10 cellular contexts compared by ENCODE assay signal in genomic region chr22:41840216-41840615, GRCh38. TPM values are rescaled to one million over a fixed set of nuclear protein-coding genes. Genes with fewer than 3 reads are reported as not detected.
DNase-seq lines count a peak whose midpoint lies in the region; ATAC-seq and TF ChIP-seq lines count a peak whose summit lies in the region.
"Had no signal": no experiment of that assay in that cellular context is flagged by ENCODE, and none has a peak within 500 bp of the region (broad histone marks: within the 10 kb centered on the region; RNA-seq: fewer than 3 reads in every experiment).

No MANE protein-coding gene starts in this region.

- intact Hi-C loops in naive thymus-derived CD4-positive, alpha-beta T cell (cut with micrococcal nuclease): no loop called here
- intact Hi-C loops in sciatic nerve (cut with DNase I): no loop called here

- POLR2A ChIA-PET in naive thymus-derived CD4-positive, alpha-beta T cell (lab: Charles Lee): interaction anchor here (1.4 kb wide), 1 partner anchor 40 kb away, joined by 6 read pairs; the partner anchor contains the start of gene CCDC134

- no peaks in the 10 kb centered on the region for H3K27me3 Mint-ChIP-seq in activated naive CD8-positive, alpha-beta T cell
- no peaks in the 10 kb centered on the region for H3K27me3 Mint-ChIP-seq in activated naive CD8-positive, alpha-beta T cell treated with anti-CD3 and anti-CD28 coated beads for 36 hours
- H3K27me3 Mint-ChIP-seq in activated T-helper 17 cell treated with anti-CD3 and anti-CD28 coated beads, Interleukin-2, amount 50 U/mL, for 72 hours: no peaks in the 10 kb centered on the region
- no peaks in the 10 kb centered on the region for H3K27me3 Mint-ChIP-seq in naive thymus-derived CD4-positive, alpha-beta T cell
- no peaks in the 10 kb centered on the region for H3K27me3 Mint-ChIP-seq in type B pancreatic cell

- peaks cover 0 to 12% of the 10 kb centered on the region in 2 donors for H3K4me1 ChIP-seq in naive thymus-derived CD4-positive, alpha-beta T cell (ENCODE audit: control insufficient read depth in 2 of 2, insufficient read depth in 2 of 2, low read length in 2 of 2)

- H3K27ac ChIP-seq in naive thymus-derived CD4-positive, alpha-beta T cell (ENCODE audit: low read depth, low read length): no peak overlapping the region

- no peaks in the 10 kb centered on the region for H3K9me3 Mint-ChIP-seq in activated naive CD8-positive, alpha-beta T cell (ENCODE audit: low read depth)
- no peaks in the 10 kb centered on the region for H3K9me3 Mint-ChIP-seq in activated naive CD8-positive, alpha-beta T cell treated with anti-CD3 and anti-CD28 coated beads for 36 hours
- no peaks in the 10 kb centered on the region for H3K9me3 Mint-ChIP-seq in activated T-helper 17 cell treated with anti-CD3 and anti-CD28 coated beads, Interleukin-2, amount 50 U/mL, for 72 hours
- no peaks in the 10 kb centered on the region for H3K9me3 Mint-ChIP-seq in naive thymus-derived CD4-positive, alpha-beta T cell
- no peaks in the 10 kb centered on the region for H3K9me3 Mint-ChIP-seq in type B pancreatic cell

- ATAC-seq in activated T-helper 17 cell treated with anti-CD3 and anti-CD28 coated beads, Interleukin-2, amount 50 U/mL, for 72 hours (replicated peaks): no peak
- no peak for ATAC-seq in naive thymus-derived CD4-positive, alpha-beta T cell
- ATAC-seq in sciatic nerve (no peak), GM19467 (IDR thresholded peaks at IDR 0.05; ENCODE audit: unreplicated experiment) (no peak)

- H3K4me3 Mint-ChIP-seq in activated naive CD8-positive, alpha-beta T cell: no peak overlapping the region
- H3K4me3 Mint-ChIP-seq in activated naive CD8-positive, alpha-beta T cell treated with anti-CD3 and anti-CD28 coated beads for 36 hours: no peak overlapping the region
- H3K4me3 Mint-ChIP-seq in activated T-helper 17 cell treated with anti-CD3 and anti-CD28 coated beads, Interleukin-2, amount 50 U/mL, for 72 hours: peak overlapping the region; percentile 39
- H3K4me3 Mint-ChIP-seq in naive thymus-derived CD4-positive, alpha-beta T cell: no peak overlapping the region
- peak overlapping the region; percentile 40 for H3K4me3 Mint-ChIP-seq in type B pancreatic cell

- no peak overlapping the region for H3K4me3 ChIP-seq in naive thymus-derived CD4-positive, alpha-beta T cell (ENCODE audit: low read length)

- H3K36me3 ChIP-seq in naive thymus-derived CD4-positive, alpha-beta T cell (ENCODE audit: control insufficient read depth in 2 of 3, insufficient read depth in 3 of 3, low read length in 3 of 3): no peaks in the 10 kb centered on the region

- no peak for DNase-seq in activated naive CD8-positive, alpha-beta T cell treated with anti-CD3 and anti-CD28 coated beads for 36 hours
- no peak for DNase-seq in naive thymus-derived CD4-positive, alpha-beta T cell
- DNase-seq in type B pancreatic cell (ENCODE audit: extremely low spot score, unreplicated experiment): no peak
- no peak for DNase-seq in sciatic nerve (ENCODE audit: low spot score)
- no peak for DNase-seq in glomerular visceral epithelial cell (ENCODE audit: extremely low spot score)
- DNase-seq: NCI-H2227 treated with DMSO at 0.1 percent for 48 hours, OCI-M1 had no signal

- no peaks in the 10 kb centered on the region for H3K27me3 ChIP-seq in naive thymus-derived CD4-positive, alpha-beta T cell (ENCODE audit: control insufficient read depth in 2 of 2, insufficient read depth in 2 of 2, low read length in 2 of 2)

- peak overlapping the region; percentile 43 for H3K27ac Mint-ChIP-seq in activated naive CD8-positive, alpha-beta T cell
- no peak overlapping the region for H3K27ac Mint-ChIP-seq in activated naive CD8-positive, alpha-beta T cell treated with anti-CD3 and anti-CD28 coated beads for 36 hours
- H3K27ac Mint-ChIP-seq in activated T-helper 17 cell treated with anti-CD3 and anti-CD28 coated beads, Interleukin-2, amount 50 U/mL, for 72 hours: peak overlapping the region; percentile 74
- peak overlapping the region in 5 of 9 donors; percentile 14 to 72 (median 44) for H3K27ac Mint-ChIP-seq in naive thymus-derived CD4-positive, alpha-beta T cell
- peak overlapping the region; percentile 90 for H3K27ac Mint-ChIP-seq in type B pancreatic cell

- H3K36me3 Mint-ChIP-seq in activated naive CD8-positive, alpha-beta T cell: peaks cover 21% of the 10 kb centered on the region
- peaks cover 48% of the 10 kb centered on the region for H3K36me3 Mint-ChIP-seq in activated naive CD8-positive, alpha-beta T cell treated with anti-CD3 and anti-CD28 coated beads for 36 hours
- peaks cover 94% of the 10 kb centered on the region for H3K36me3 Mint-ChIP-seq in activated T-helper 17 cell treated with anti-CD3 and anti-CD28 coated beads, Interleukin-2, amount 50 U/mL, for 72 hours (ENCODE audit: low read depth)
- peaks cover 0 to 36% (median 4%) of the 10 kb centered on the region in 5 donors for H3K36me3 Mint-ChIP-seq in naive thymus-derived CD4-positive, alpha-beta T cell
- peaks cover 30% of the 10 kb centered on the region for H3K36me3 Mint-ChIP-seq in type B pancreatic cell

- CTCF ChIA-PET in naive thymus-derived CD4-positive, alpha-beta T cell (lab: Charles Lee): no interaction called here

- H3K9me3 ChIP-seq in naive thymus-derived CD4-positive, alpha-beta T cell (ENCODE audit: control insufficient read depth in 2 of 3, low read length in 3 of 3): no peaks in the 10 kb centered on the region

- peaks cover 61% of the 10 kb centered on the region for H3K4me1 Mint-ChIP-seq in activated naive CD8-positive, alpha-beta T cell (ENCODE audit: low read depth)
- H3K4me1 Mint-ChIP-seq in activated naive CD8-positive, alpha-beta T cell treated with anti-CD3 and anti-CD28 coated beads for 36 hours: peaks cover 41% of the 10 kb centered on the region
- H3K4me1 Mint-ChIP-seq in activated T-helper 17 cell treated with anti-CD3 and anti-CD28 coated beads, Interleukin-2, amount 50 U/mL, for 72 hours: peaks cover 52% of the 10 kb centered on the region
- H3K4me1 Mint-ChIP-seq in naive thymus-derived CD4-positive, alpha-beta T cell: peaks cover 31 to 76% (median 64%) of the 10 kb centered on the region in 7 donors
- peaks cover 46% of the 10 kb centered on the region for H3K4me1 Mint-ChIP-seq in type B pancreatic cell (ENCODE audit: unreplicated experiment)

- no peak for TF ChIP-seq CTCF in type B pancreatic cell (conservative IDR thresholded peaks at IDR 0.05)

RNA-seq across cellular contexts. Expression of gene SREBF2, which starts 7.3 kb away (rescaled TPM):
- 10 to 100 TPM; 68.1 to 74.8 TPM for total RNA-seq in activated naive CD8-positive, alpha-beta T cell treated with anti-CD3 and anti-CD28 coated beads for 36 hours
- 100 to 1,000 TPM; 126 to 162 TPM for total RNA-seq in activated T-helper 17 cell treated with anti-CD3 and anti-CD28 coated beads, Interleukin-2, amount 50 U/mL, for 72 hours
- total RNA-seq in naive thymus-derived CD4-positive, alpha-beta T cell: 100 to 1,000 TPM in 3 of 5 experiments, 10 to 100 TPM in 2; 71.5 to 117 (median 101) TPM
- polyA plus RNA-seq in naive thymus-derived CD4-positive, alpha-beta T cell: 10 to 100 TPM; 17.4 to 21.0 TPM
- total RNA-seq in type B pancreatic cell (ENCODE audit: low replicate concordance) (110 and 119 TPM in 2 replicates), sciatic nerve (206 TPM)

RNA-seq across cellular contexts. Expression of gene CCDC134, which starts 39.7 kb away (rescaled TPM):
- 10 to 100 TPM; 14.4 to 15.8 TPM for total RNA-seq in activated naive CD8-positive, alpha-beta T cell treated with anti-CD3 and anti-CD28 coated beads for 36 hours
- total RNA-seq in activated T-helper 17 cell treated with anti-CD3 and anti-CD28 coated beads, Interleukin-2, amount 50 U/mL, for 72 hours: 10 to 100 TPM; 21.6 to 22.3 TPM
- total RNA-seq in naive thymus-derived CD4-positive, alpha-beta T cell: 10 to 100 TPM; 13.7 to 22.8 (median 18.2) TPM
- 1 to 10 TPM; 4.5 to 9.1 TPM for polyA plus RNA-seq in naive thymus-derived CD4-positive, alpha-beta T cell
- total RNA-seq in type B pancreatic cell (ENCODE audit: low replicate concordance) (13.2 and 19.6 TPM in 2 replicates), sciatic nerve (8.4 TPM)

Comparison
In these comparisons a context has a peak if more than half of its experiments do, and no peak if none do; other contexts are left out.
1. H3K4me3 Mint-ChIP-seq: peak in activated T-helper 17 cell treated with anti-CD3 and anti-CD28 coated beads, Interleukin-2, amount 50 U/mL, for 72 hours (single experiment) and type B pancreatic cell (single experiment); none in activated naive CD8-positive, alpha-beta T cell (single experiment), activated naive CD8-positive, alpha-beta T cell treated with anti-CD3 and anti-CD28 coated beads for 36 hours (single experiment) and naive thymus-derived CD4-positive, alpha-beta T cell (0 of 10).